Comparison of ENCODE assay signal across 8 cellular contexts in genomic region chr12:124713041-124713435, GRCh38.
DNase-seq lines count a peak whose midpoint lies in the region; ATAC-seq and TF ChIP-seq lines count a peak whose summit lies in the region.

No MANE protein-coding gene starts in this region.

- DNase-seq in activated CD4-positive, alpha-beta memory T cell treated with anti-CD3 and anti-CD28 coated beads for 36 hours: no peak
- DNase-seq in left colon: peak; percentile 33 to 57
- peak in 1 of 2 donors; percentile 79 for DNase-seq in upper lobe of left lung
- no peak for DNase-seq in NCI-H2227 treated with DMSO at 0.1 percent for 48 hours (lab: John Stamatoyannopoulos, UW)
- no peak for DNase-seq in EL
- no peak for DNase-seq in ACHN

- H3K36me3 ChIP-seq in upper lobe of left lung: no peaks in the 10 kb centered on the region

- TF ChIP-seq CTCF in upper lobe of left lung (IDR thresholded peaks at IDR 0.05): no peak

- no peaks in the 10 kb centered on the region for H3K9me3 Mint-ChIP-seq in activated CD4-positive, alpha-beta memory T cell treated with anti-CD3 and anti-CD28 coated beads for 36 hours

- peak overlapping the region; percentile 34 for H3K4me3 Mint-ChIP-seq in activated CD4-positive, alpha-beta memory T cell treated with anti-CD3 and anti-CD28 coated beads for 36 hours

- H3K36me3 Mint-ChIP-seq in activated CD4-positive, alpha-beta memory T cell treated with anti-CD3 and anti-CD28 coated beads for 36 hours: peaks cover 2% of the 10 kb centered on the region

- peaks cover 38 to 48% (median 43%) of the 10 kb centered on the region in 4 donors for H3K4me1 ChIP-seq in upper lobe of left lung

- H3K27me3 Mint-ChIP-seq in activated CD4-positive, alpha-beta memory T cell treated with anti-CD3 and anti-CD28 coated beads for 36 hours: peaks cover 9% of the 10 kb centered on the region

- ATAC-seq in GM18498 (IDR thresholded peaks at IDR 0.05; ENCODE audit: unreplicated experiment) (peak; percentile 27), HG02588 (IDR thresholded peaks at IDR 0.05; ENCODE audit: unreplicated experiment) (peak; percentile 15), left colon (no peak), upper lobe of left lung (ENCODE audit: low FRiP score in 2 of 2) (peak; percentile 3 to 79)

- H3K27me3 ChIP-seq in upper lobe of left lung: no peaks in the 10 kb centered on the region

- intact Hi-C loops in activated CD4-positive, alpha-beta memory T cell treated with anti-CD3 and anti-CD28 coated beads for 36 hours (cut with micrococcal nuclease): loop anchor here (1.0 to 5.0 kb wide), 5 partner anchors 32 to 261 kb away; no protein-coding TSS in a partner anchor
- intact Hi-C loops in left colon (cut with DNase I, micrococcal nuclease): no loop called here

- WGBS in upper lobe of left lung, 2 donors: 34 to 59% methylated on average over 13 to 14 of the region's 14 CpGs

- H3K9me3 ChIP-seq in upper lobe of left lung: no peaks in the 10 kb centered on the region

- peak overlapping the region; percentile 83 to 94 (median 90) for H3K27ac ChIP-seq in upper lobe of left lung

- peak overlapping the region; percentile 73 for H3K27ac Mint-ChIP-seq in activated CD4-positive, alpha-beta memory T cell treated with anti-CD3 and anti-CD28 coated beads for 36 hours

- peak in 1 of 4 donors; percentile 43 for TF ChIP-seq POLR2A in upper lobe of left lung (IDR thresholded peaks at IDR 0.05)

- peaks cover 21% of the 10 kb centered on the region for H3K4me1 Mint-ChIP-seq in activated CD4-positive, alpha-beta memory T cell treated with anti-CD3 and anti-CD28 coated beads for 36 hours (ENCODE audit: low read depth)

- in situ Hi-C loops in ACHN (cut with HindIII; ENCODE audit: low pct_ligation_motif_present, low pct_unique_long_range_greater_than_20kb, low sequenced_read_pairs): no loop called here

- TF ChIP-seq EP300 in upper lobe of left lung (IDR thresholded peaks at IDR 0.05): peak in 3 of 4 donors; percentile 71 to 93 (median 90)

- CTCF ChIA-PET in activated CD4-positive, alpha-beta memory T cell treated with anti-CD3 and anti-CD28 coated beads for 36 hours (lab: Charles Lee): interaction anchor here (1.3 kb wide), 1 partner anchor 34 kb away, joined by 3 read pairs; no protein-coding TSS in a partner anchor

- POLR2A ChIA-PET in activated CD4-positive, alpha-beta memory T cell treated with anti-CD3 and anti-CD28 coated beads for 36 hours (lab: Charles Lee): no interaction called here

- peak overlapping the region in 3 of 4 donors; percentile 6 to 38 (median 29) for H3K4me3 ChIP-seq in upper lobe of left lung

Comparison
In these comparisons a context has a peak if more than half of its experiments do, and no peak if none do; other contexts are left out.
1. DNase-seq: peak in left colon (2 of 2); none in activated CD4-positive, alpha-beta memory T cell treated with anti-CD3 and anti-CD28 coated beads for 36 hours (single experiment), NCI-H2227 treated with DMSO at 0.1 percent for 48 hours (single experiment), EL (single experiment) and ACHN (single experiment).